1 cellular context compared by ENCODE assay signal in the genomic region with DNA sequence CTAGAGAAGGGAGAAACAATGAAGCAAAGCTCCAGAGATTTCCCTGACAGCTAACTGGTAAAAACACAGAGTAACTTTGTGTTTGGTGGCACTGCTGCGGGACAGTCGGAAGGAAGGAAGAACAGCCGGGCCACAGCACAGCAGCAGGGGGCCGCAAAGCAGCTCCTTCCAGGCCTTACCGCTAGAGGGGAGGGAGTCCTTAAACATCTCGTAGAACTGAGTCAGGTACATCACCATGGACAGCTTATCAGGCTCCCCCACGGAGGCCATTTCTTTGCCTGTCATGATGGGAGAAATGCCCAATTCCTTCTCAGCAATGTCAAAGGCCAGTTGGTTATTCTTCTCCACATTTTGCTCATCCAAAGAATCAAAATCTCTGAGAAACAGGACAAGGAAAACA.
TF ChIP-seq lines count a peak whose summit lies in the region.

No MANE protein-coding gene starts in this region.

TF ChIP-seq in GM12878, 131 proteins besides CTCF, POLR2A, EP300 and RAD21 (continued from another document):
- TF ChIP-seq, protein P1, sequence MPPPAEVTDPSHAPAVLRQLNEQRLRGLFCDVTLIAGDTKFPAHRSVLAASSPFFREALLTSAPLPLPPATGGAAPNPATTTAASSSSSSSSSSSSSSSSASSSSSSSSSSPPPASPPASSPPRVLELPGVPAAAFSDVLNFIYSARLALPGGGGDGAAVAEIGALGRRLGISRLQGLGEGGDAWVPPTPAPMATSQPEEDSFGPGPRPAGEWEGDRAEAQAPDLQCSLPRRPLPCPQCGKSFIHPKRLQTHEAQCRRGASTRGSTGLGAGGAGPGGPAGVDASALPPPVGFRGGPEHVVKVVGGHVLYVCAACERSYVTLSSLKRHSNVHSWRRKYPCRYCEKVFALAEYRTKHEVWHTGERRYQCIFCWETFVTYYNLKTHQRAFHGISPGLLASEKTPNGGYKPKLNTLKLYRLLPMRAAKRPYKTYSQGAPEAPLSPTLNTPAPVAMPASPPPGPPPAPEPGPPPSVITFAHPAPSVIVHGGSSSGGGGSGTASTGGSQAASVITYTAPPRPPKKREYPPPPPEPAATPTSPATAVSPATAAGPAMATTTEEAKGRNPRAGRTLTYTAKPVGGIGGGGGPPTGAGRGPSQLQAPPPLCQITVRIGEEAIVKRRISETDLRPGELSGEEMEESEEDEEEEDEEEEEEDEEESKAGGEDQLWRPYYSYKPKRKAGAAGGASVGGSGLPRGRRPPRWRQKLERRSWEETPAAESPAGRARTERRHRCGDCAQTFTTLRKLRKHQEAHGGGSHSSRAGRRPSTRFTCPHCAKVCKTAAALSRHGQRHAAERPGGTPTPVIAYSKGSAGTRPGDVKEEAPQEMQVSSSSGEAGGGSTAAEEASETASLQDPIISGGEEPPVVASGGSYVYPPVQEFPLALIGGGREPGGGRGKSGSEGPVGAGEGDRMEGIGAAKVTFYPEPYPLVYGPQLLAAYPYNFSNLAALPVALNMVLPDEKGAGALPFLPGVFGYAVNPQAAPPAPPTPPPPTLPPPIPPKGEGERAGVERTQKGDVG (CRISPR knock-in tag; IDR thresholded peaks at IDR 0.05) = no peak
- TF ChIP-seq, protein P2, sequence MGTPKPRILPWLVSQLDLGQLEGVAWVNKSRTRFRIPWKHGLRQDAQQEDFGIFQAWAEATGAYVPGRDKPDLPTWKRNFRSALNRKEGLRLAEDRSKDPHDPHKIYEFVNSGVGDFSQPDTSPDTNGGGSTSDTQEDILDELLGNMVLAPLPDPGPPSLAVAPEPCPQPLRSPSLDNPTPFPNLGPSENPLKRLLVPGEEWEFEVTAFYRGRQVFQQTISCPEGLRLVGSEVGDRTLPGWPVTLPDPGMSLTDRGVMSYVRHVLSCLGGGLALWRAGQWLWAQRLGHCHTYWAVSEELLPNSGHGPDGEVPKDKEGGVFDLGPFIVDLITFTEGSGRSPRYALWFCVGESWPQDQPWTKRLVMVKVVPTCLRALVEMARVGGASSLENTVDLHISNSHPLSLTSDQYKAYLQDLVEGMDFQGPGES (IDR thresholded peaks at IDR 0.05) = no peak
- TF ChIP-seq BHLHE40 (IDR thresholded peaks at IDR 0.05; ENCODE audit: borderline replicate concordance in 1 of 2, low read depth in 2 of 2, low read length in 1 of 2) (no peak), MYC (IDR thresholded peaks at IDR 0.05; ENCODE audit: insufficient read depth, insufficient read length, insufficient replicate concordance, low read length, severe bottlenecking) (no peak), RELA (IDR thresholded peaks at IDR 0.05; ENCODE audit: borderline replicate concordance, partially characterized antibody) (no peak)
- TF ChIP-seq, protein P3, sequence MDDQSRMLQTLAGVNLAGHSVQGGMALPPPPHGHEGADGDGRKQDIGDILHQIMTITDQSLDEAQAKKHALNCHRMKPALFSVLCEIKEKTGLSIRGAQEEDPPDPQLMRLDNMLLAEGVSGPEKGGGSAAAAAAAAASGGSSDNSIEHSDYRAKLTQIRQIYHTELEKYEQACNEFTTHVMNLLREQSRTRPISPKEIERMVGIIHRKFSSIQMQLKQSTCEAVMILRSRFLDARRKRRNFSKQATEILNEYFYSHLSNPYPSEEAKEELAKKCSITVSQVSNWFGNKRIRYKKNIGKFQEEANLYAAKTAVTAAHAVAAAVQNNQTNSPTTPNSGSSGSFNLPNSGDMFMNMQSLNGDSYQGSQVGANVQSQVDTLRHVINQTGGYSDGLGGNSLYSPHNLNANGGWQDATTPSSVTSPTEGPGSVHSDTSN (IDR thresholded peaks at IDR 0.05; ENCODE audit: insufficient replicate concordance, low read depth, low read length) = no peak
